In the genomic region with DNA sequence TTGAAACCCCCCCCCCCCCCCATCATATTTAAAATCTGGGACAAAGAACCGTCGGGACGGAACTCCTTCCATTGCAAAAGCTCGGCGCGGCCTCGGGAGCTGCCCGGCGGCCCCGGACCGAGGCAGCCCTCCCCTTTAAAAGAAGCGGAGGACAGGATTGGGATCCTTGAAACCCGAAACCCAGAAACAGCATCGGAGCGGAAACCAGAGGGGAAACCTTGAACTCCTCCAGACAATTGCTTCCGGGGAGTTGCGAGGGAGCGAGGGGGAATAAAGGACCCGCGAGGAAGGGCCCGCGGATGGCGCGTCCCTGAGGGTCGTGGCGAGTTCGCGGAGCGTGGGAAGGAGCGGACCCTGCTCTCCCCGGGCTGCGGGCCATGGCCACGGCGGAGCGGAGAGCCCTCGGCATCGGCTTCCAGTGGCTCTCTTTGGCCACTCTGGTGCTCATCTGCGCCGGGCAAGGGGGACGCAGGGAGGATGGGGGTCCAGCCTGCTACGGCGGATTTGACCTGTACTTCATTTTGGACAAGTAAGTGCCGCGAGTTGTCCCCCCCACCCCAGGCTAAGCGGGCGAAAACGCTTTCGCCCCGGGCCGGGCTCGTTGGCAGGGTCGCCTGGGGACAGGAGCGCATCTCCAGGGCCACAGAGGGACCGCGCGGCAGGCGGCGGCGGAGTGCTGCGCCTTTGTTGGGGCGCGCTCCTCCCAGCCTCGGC, we compare ENCODE assay signal across 8 cellular contexts. TPM values are rescaled to one million over a fixed set of nuclear protein-coding genes. Genes with fewer than 3 reads are reported as not detected.
DNase-seq lines count a peak whose midpoint lies in the region; FAIRE-seq and TF ChIP-seq lines count a peak whose summit lies in the region.

A gene (plus strand): TSS at position 57 of the 714 bp plus-strand sequence. CDS start 321 bp downstream, at position 378.

- peak within 1 kb of the TSS; percentile 99 for H3K4me2 ChIP-seq in astrocyte (ENCODE audit: low read length)

- in situ Hi-C loops in HAP-1 (cut with MboI; ENCODE audit: low sequenced_read_pairs): loop anchor here (5.0 kb wide), 1 partner anchor 294 kb away; no protein-coding TSS in a partner anchor

- peak within 1 kb of the TSS; percentile 74 for H3K27ac ChIP-seq in astrocyte (ENCODE audit: low read depth, low read length)

- peak within 1 kb of the TSS; percentile 92 for H2AFZ ChIP-seq in astrocyte (ENCODE audit: low read depth, low read length)

- peaks cover 33% of the 10 kb centered on the region for H4K20me1 ChIP-seq in astrocyte (ENCODE audit: insufficient read depth, low read length)

- no peak for TF ChIP-seq POLR2A in GM12892 (IDR thresholded peaks at IDR 0.05; ENCODE audit: low read depth, low read length)

- FAIRE-seq in astrocyte (lab: Jason Lieb, UNC) (no peak), GM12892 (lab: Jason Lieb, UNC) (no peak)

- H3K4me3 ChIP-seq in HAP-1: peak within 1 kb of the TSS; percentile 92
- H3K4me3 ChIP-seq in astrocyte (ENCODE audit: insufficient read depth, low read depth, low read length): peak within 1 kb of the TSS; percentile 97

- H3K36me3 Mint-ChIP-seq in astrocyte (ENCODE audit: low read depth, unreplicated experiment) (peaks cover 4% of the 10 kb centered on the region), progenitor cell of endocrine pancreas (ENCODE audit: insufficient read depth) (no peaks in the 10 kb centered on the region)

- peaks cover 49% of the 10 kb centered on the region for H3K79me2 ChIP-seq in astrocyte (ENCODE audit: insufficient read depth, low read length)

- DNase-seq in AG08396 (ENCODE audit: low spot score) (peak; percentile 80), HAP-1 (ENCODE audit: low spot score in 2 of 2) (peak; percentile 82 to 86), NCI-H748 (lab: John Stamatoyannopoulos, UW; ENCODE audit: unreplicated experiment) (peak; percentile 71), astrocyte (ENCODE audit: low read depth) (peak; percentile 70), hepatic stellate cell (ENCODE audit: low spot score) (peak; percentile 81), progenitor cell of endocrine pancreas (ENCODE audit: low spot score, unreplicated experiment) (peak; percentile 34), GM12892 (ENCODE audit: insufficient read length) (no peak)
- DNase-seq in stimulated activated naive CD4-positive, alpha-beta T cell treated with Interleukin-2 at 50 U/mL for 16 hours (lab: John Stamatoyannopoulos, UW): no peak

- peak within 1 kb of the TSS; percentile 97 for H3K4me3 Mint-ChIP-seq in astrocyte (ENCODE audit: unreplicated experiment)
- peak within 1 kb of the TSS; percentile 96 for H3K4me3 Mint-ChIP-seq in progenitor cell of endocrine pancreas (ENCODE audit: low read depth)

- H3K4me1 ChIP-seq in HAP-1 (peaks cover 3% of the 10 kb centered on the region; the same call in 1 of the 2 replicates), astrocyte (ENCODE audit: insufficient read depth, low read length) (peaks cover 14% of the 10 kb centered on the region)

- H3K27ac Mint-ChIP-seq in astrocyte (ENCODE audit: unreplicated experiment): peak within 1 kb of the TSS; percentile 6
- H3K27ac Mint-ChIP-seq in progenitor cell of endocrine pancreas: peak within 1 kb of the TSS; percentile 91

- H3K27me3 Mint-ChIP-seq in astrocyte (ENCODE audit: low read depth, unreplicated experiment) (no peaks in the 10 kb centered on the region), progenitor cell of endocrine pancreas (peaks cover 30% of the 10 kb centered on the region)

- H3K27me3 ChIP-seq in HAP-1 (ENCODE audit: low read depth) (peaks cover 17% of the 10 kb centered on the region), astrocyte (ENCODE audit: insufficient read depth, low read length) (no peaks in the 10 kb centered on the region)

- peak within 1 kb of the TSS; percentile 94 for H3K9ac ChIP-seq in astrocyte (ENCODE audit: low read length)

- H3K9me3 Mint-ChIP-seq in astrocyte (ENCODE audit: unreplicated experiment): no peaks in the 10 kb centered on the region
- no peaks in the 10 kb centered on the region for H3K9me3 Mint-ChIP-seq in progenitor cell of endocrine pancreas (ENCODE audit: low read depth)

- H3K4me1 Mint-ChIP-seq in astrocyte (ENCODE audit: low read depth, unreplicated experiment) (peaks cover 34% of the 10 kb centered on the region), progenitor cell of endocrine pancreas (ENCODE audit: low read depth) (peaks cover 13% of the 10 kb centered on the region)

- no peak for TF ChIP-seq CTCF in astrocyte (IDR thresholded peaks at IDR 0.05; ENCODE audit: insufficient read depth, low read depth, low read length)
- peak; percentile 25 for TF ChIP-seq CTCF in progenitor cell of endocrine pancreas (IDR thresholded peaks at IDR 0.05; ENCODE audit: unreplicated experiment)

- H3K9me3 ChIP-seq in HAP-1 (no peaks in the 10 kb centered on the region), astrocyte (ENCODE audit: insufficient read depth, low read depth, low read length) (no peaks in the 10 kb centered on the region)

- H3K36me3 ChIP-seq in HAP-1 (replicated peaks) (no peaks in the 10 kb centered on the region; the same call in 1 of the 2 replicates), astrocyte (ENCODE audit: insufficient read depth, low read length) (no peaks in the 10 kb centered on the region)

RNA-seq across cellular contexts. Expression of the gene that starts here (rescaled TPM):
- total RNA-seq in astrocyte (67.8 and 71.7 TPM in 2 replicates), progenitor cell of endocrine pancreas (73.4 and 77.4 TPM in 2 replicates)
- not detected for polyA plus RNA-seq in GM12892 (2012; ENCODE audit: missing spikeins)

Comparison
In these comparisons a context has a peak if more than half of its experiments do, and no peak if none do; other contexts are left out.
1. DNase-seq: peak in AG08396 (single experiment), HAP-1 (2 of 2), NCI-H748 (single experiment), astrocyte (single experiment), hepatic stellate cell (single experiment) and progenitor cell of endocrine pancreas (single experiment); none in stimulated activated naive CD4-positive, alpha-beta T cell treated with Interleukin-2 at 50 U/mL for 16 hours (single experiment) and GM12892 (single experiment).